ENCODE assay signal across 1 cellular context in the genomic region with DNA sequence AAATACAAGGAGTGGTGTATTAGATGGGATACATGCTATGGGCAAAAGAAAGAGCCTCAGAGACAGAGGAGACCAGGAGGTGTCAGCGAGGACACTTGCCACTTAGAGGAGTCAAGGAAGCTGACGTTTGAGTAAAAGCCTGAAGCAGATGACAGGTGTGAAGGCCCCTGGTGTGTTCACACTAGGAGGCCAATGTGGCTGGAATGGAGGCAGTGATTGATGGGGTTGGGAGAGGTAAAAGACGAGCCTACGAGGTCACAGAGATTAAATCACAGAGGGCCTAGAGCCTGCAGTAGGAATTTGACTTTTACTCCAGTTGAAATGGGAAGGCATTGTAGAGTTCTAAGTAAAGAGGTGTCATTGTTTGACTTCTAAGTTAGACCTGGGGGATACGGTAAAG.
TF ChIP-seq lines count a peak whose summit lies in the region.

No MANE protein-coding gene starts in this region.

TF ChIP-seq in SK-N-SH treated with all-trans-retinoic acid at 6 μM for 48 hours, 23 proteins besides CTCF, POLR2A, EP300 and RAD21 (continued from another document):
- TF ChIP-seq TSHZ2 (CRISPR knock-in tag; IDR thresholded peaks at IDR 0.05): no peak
- TF ChIP-seq TOX (CRISPR knock-in tag; IDR thresholded peaks at IDR 0.05; ENCODE audit: borderline replicate concordance): no peak
- TF ChIP-seq, protein P1, sequence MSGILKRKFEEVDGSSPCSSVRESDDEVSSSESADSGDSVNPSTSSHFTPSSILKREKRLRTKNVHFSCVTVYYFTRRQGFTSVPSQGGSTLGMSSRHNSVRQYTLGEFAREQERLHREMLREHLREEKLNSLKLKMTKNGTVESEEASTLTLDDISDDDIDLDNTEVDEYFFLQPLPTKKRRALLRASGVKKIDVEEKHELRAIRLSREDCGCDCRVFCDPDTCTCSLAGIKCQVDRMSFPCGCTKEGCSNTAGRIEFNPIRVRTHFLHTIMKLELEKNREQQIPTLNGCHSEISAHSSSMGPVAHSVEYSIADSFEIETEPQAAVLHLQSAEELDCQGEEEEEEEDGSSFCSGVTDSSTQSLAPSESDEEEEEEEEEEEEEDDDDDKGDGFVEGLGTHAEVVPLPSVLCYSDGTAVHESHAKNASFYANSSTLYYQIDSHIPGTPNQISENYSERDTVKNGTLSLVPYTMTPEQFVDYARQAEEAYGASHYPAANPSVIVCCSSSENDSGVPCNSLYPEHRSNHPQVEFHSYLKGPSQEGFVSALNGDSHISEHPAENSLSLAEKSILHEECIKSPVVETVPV (CRISPR knock-in tag; IDR thresholded peaks at IDR 0.05): no peak
- no peak for TF ChIP-seq CSDC2 (CRISPR knock-in tag; IDR thresholded peaks at IDR 0.05)
- no peak for TF ChIP-seq GLIS3 (CRISPR knock-in tag; IDR thresholded peaks at IDR 0.05)
- TF ChIP-seq BACH2 (CRISPR knock-in tag; IDR thresholded peaks at IDR 0.05; ENCODE audit: borderline replicate concordance): no peak
TF ChIP-seq in SK-N-SH treated with all-trans-retinoic acid at 6 μM for 48 hours: peak in this region for 0.
